Comparison of ENCODE assay signal across 19 cellular contexts in genomic region chr1:223847781-223848345, GRCh38. TPM values are rescaled to one million over a fixed set of nuclear protein-coding genes. Genes with fewer than 3 reads are reported as not detected.
A peak's percentile ranks its signal among the peaks of the same experiment; 100 is the strongest.
DNase-seq lines count a peak whose midpoint lies in the region; ATAC-seq, FAIRE-seq and TF ChIP-seq lines count a peak whose summit lies in the region.
"Had no signal": no experiment of that assay in that cellular context is flagged by ENCODE, and none has a peak within 500 bp of the region (broad histone marks: within the 10 kb centered on the region; RNA-seq: fewer than 3 reads in every experiment).

No MANE protein-coding gene starts in this region.

- H3K36me3 ChIP-seq in HCT116 (ENCODE audit: control insufficient read depth in 1 of 2, insufficient read depth in 2 of 2, low read length in 2 of 2) (no peaks in the 10 kb centered on the region), astrocyte (ENCODE audit: insufficient read depth, low read length) (no peaks in the 10 kb centered on the region)
- H3K36me3 ChIP-seq: breast epithelium, gastrocnemius medialis, right lobe of liver, SJCRH30 had no signal

- H3K4me3 ChIP-seq in HCT116 (replicated peaks in 1 of 2; ENCODE audit: low read depth in 1 of 2, low read length in 2 of 2) (no peak overlapping the region), astrocyte (ENCODE audit: insufficient read depth, low read depth, low read length) (no peak overlapping the region)
- H3K4me3 ChIP-seq: gastrocnemius medialis, right lobe of liver, SJCRH30 had no signal

- RAD21 ChIA-PET in HCT116 (lab: Charles Lee; ENCODE audit: low non-redundant PET in 1 of 2, low total read pairs in 2 of 2, uncharacterized antibody in 2 of 2, unreplicated experiment in 2 of 2): no interaction called here

- H3K4me1 Mint-ChIP-seq in CD4-positive, alpha-beta T cell (ENCODE audit: low read depth): peaks cover 35% of the 10 kb centered on the region
- H3K4me1 Mint-ChIP-seq in astrocyte (ENCODE audit: low read depth, unreplicated experiment) (peaks cover 8% of the 10 kb centered on the region), neural crest cell (peaks cover 19% of the 10 kb centered on the region)

- intact Hi-C loops in CD4-positive, alpha-beta T cell (cut with DNase I, micrococcal nuclease): loop anchor here in 1 of 2 experiments (5.0 to 10.0 kb wide), 4 partner anchors 136 to 1577 kb away; partner anchors contain the start of genes CAPN2, CNIH4, LBR and WDR26
- intact Hi-C loops in HCT116 (cut with micrococcal nuclease): loop anchor here (5.0 kb wide), 1 partner anchor 146 kb away; no protein-coding TSS in a partner anchor

- H3K36me3 Mint-ChIP-seq in CD4-positive, alpha-beta T cell (ENCODE audit: low read depth): peaks cover 11% of the 10 kb centered on the region
- H3K36me3 Mint-ChIP-seq in astrocyte (ENCODE audit: low read depth, unreplicated experiment): no peaks in the 10 kb centered on the region
- H3K36me3 Mint-ChIP-seq in neural crest cell (ENCODE audit: low read depth): no peaks in the 10 kb centered on the region

- CTCF ChIA-PET in CD4-positive, alpha-beta T cell (lab: Charles Lee): interaction anchor here (4.6 kb wide), 1 partner anchor 36 kb away, joined by 38 read pairs; no protein-coding TSS in a partner anchor
- CTCF ChIA-PET in HCT116 (lab: Charles Lee): no interaction called here

- no peak for FAIRE-seq in astrocyte (lab: Jason Lieb, UNC)
- FAIRE-seq: GM12892 had no signal

- H3K4me2 ChIP-seq in HCT116 (ENCODE audit: low read length) (no peak overlapping the region), astrocyte (ENCODE audit: low read length) (no peak overlapping the region)

- no peaks in the 10 kb centered on the region; the same call in 1 of the 2 replicates for H3K9me2 ChIP-seq in HCT116 (ENCODE audit: insufficient read depth)

- no peaks in the 10 kb centered on the region for H3K27me3 ChIP-seq in CD4-positive, alpha-beta T cell (ENCODE audit: control insufficient read depth, insufficient read depth, low read length)
- H3K27me3 ChIP-seq in HCT116 (ENCODE audit: insufficient read depth, low read length) (no peaks in the 10 kb centered on the region), astrocyte (ENCODE audit: insufficient read depth, low read length) (no peaks in the 10 kb centered on the region)
- H3K27me3 ChIP-seq: breast epithelium, gastrocnemius medialis, right lobe of liver, SJCRH30 had no signal

- H3K79me2 ChIP-seq in HCT116 (ENCODE audit: insufficient read depth, low read length) (peaks cover 26% of the 10 kb centered on the region), astrocyte (ENCODE audit: insufficient read depth, low read length) (peaks cover 30% of the 10 kb centered on the region)

- no peak for TF ChIP-seq CTCF in CD4-positive, alpha-beta T cell (IDR thresholded peaks at IDR 0.05)
- TF ChIP-seq CTCF in HCT116 (IDR thresholded peaks at IDR 0.05 in 2 of 3, conservative IDR thresholded peaks at IDR 0.05 in 1 of 3; ENCODE audit: borderline replicate concordance in 1 of 3, insufficient read depth in 1 of 3, low read depth in 2 of 3, low read length in 2 of 3) (no peak), astrocyte (IDR thresholded peaks at IDR 0.05; ENCODE audit: insufficient read depth, low read depth, low read length) (no peak), neural crest cell (conservative IDR thresholded peaks at IDR 0.05) (no peak)

- H3K27ac Mint-ChIP-seq in CD4-positive, alpha-beta T cell: peak overlapping the region; percentile 96
- H3K27ac Mint-ChIP-seq in astrocyte (ENCODE audit: unreplicated experiment) (no peak overlapping the region), neural crest cell (ENCODE audit: unreplicated experiment) (no peak overlapping the region)

- H4K20me1 ChIP-seq in HCT116 (ENCODE audit: insufficient read depth) (no peaks in the 10 kb centered on the region), astrocyte (ENCODE audit: insufficient read depth, low read length) (peaks cover 20% of the 10 kb centered on the region)

- no peak overlapping the region for H3K27ac ChIP-seq in CD4-positive, alpha-beta T cell (ENCODE audit: low read depth, low read length)
- H3K27ac ChIP-seq in HCT116 (ENCODE audit: low read depth, low read length) (no peak overlapping the region), astrocyte (ENCODE audit: low read depth, low read length) (no peak overlapping the region)
- H3K27ac ChIP-seq: SJCRH30 had no signal

- H3K9ac ChIP-seq in HCT116 (ENCODE audit: low read length) (no peak overlapping the region), astrocyte (ENCODE audit: low read length) (no peak overlapping the region)

- no peak for DNase-seq in CD4-positive, alpha-beta T cell
- DNase-seq in HCT116 (ENCODE audit: low read depth, low spot score) (no peak), astrocyte (ENCODE audit: low read depth) (no peak), neural crest cell (ENCODE audit: low read depth, low spot score) (no peak), NCI-H2196 treated with DMSO at 0.1 percent for 48 hours (lab: John Stamatoyannopoulos, UW; ENCODE audit: unreplicated experiment) (no peak), CD1c-positive myeloid dendritic cell (ENCODE audit: extremely low spot score) (no peak), AML-193 (lab: John Stamatoyannopoulos, UW) (no peak)
- DNase-seq: activated CD4-positive, alpha-beta T cell treated with anti-CD3 and anti-CD28 coated beads for 1 hour; gastrocnemius medialis; NCI-H1417 treated with DMSO at 0.1 percent for 48 hours; NCI-H69; PC-9; right lobe of liver; SJCRH30; stimulated activated naive CD8-positive, alpha-beta T cell treated with anti-CD3 and anti-CD28 coated beads, Interleukin-15, Interleukin-2, amounts not matched to agents 100 U/mL and 50 U/mL, for 24 hours had no signal

- H3K9me3 Mint-ChIP-seq in CD4-positive, alpha-beta T cell: no peaks in the 10 kb centered on the region
- H3K9me3 Mint-ChIP-seq in astrocyte (ENCODE audit: unreplicated experiment): no peaks in the 10 kb centered on the region
- no peaks in the 10 kb centered on the region for H3K9me3 Mint-ChIP-seq in neural crest cell

- no peaks in the 10 kb centered on the region for H3K27me3 Mint-ChIP-seq in CD4-positive, alpha-beta T cell
- peaks cover 3% of the 10 kb centered on the region for H3K27me3 Mint-ChIP-seq in astrocyte (ENCODE audit: low read depth, unreplicated experiment)
- H3K27me3 Mint-ChIP-seq in neural crest cell (ENCODE audit: low read depth): peaks cover 3% of the 10 kb centered on the region

- no peak for TF ChIP-seq POLR2A in HCT116 (IDR thresholded peaks at IDR 0.05; ENCODE audit: borderline replicate concordance, extremely low read depth, insufficient read depth, insufficient read length)

- H3K9me3 ChIP-seq in CD4-positive, alpha-beta T cell (ENCODE audit: control insufficient read depth, low read length): no peaks in the 10 kb centered on the region
- H3K9me3 ChIP-seq in HCT116 (ENCODE audit: control insufficient read depth in 1 of 2, insufficient read depth in 1 of 2, low read depth in 1 of 2, low read length in 2 of 2) (no peaks in the 10 kb centered on the region), astrocyte (ENCODE audit: insufficient read depth, low read depth, low read length) (no peaks in the 10 kb centered on the region)
- H3K9me3 ChIP-seq: breast epithelium, gastrocnemius medialis, right lobe of liver, SJCRH30 had no signal

- no TSS peak for BruUV-seq in HCT116 (replicated peaks; lab: Mats Ljungman, UMichigan)

- TF ChIP-seq RAD21 in HCT116 (IDR thresholded peaks at IDR 0.05; ENCODE audit: low read depth): no peak

- ATAC-seq in CD4-positive, alpha-beta T cell (ENCODE audit: poor library complexity): no peak
- ATAC-seq in HCT116 (no peak), GM21717 (IDR thresholded peaks at IDR 0.05; ENCODE audit: unreplicated experiment) (no peak)
- ATAC-seq: gastrocnemius medialis; left lobe of liver; right lobe of liver; stimulated activated naive CD8-positive, alpha-beta T cell treated with anti-CD3 and anti-CD28 coated beads, Interleukin-15, Interleukin-2, amounts not matched to agents 100 U/mL and 50 U/mL, for 24 hours had no signal

- POLR2A ChIA-PET in CD4-positive, alpha-beta T cell (lab: Charles Lee): interaction anchor here (1.2 kb wide), 1 partner anchor 25 kb away, joined by 3 read pairs; no protein-coding TSS in a partner anchor
- POLR2A ChIA-PET in HCT116 (lab: Charles Lee): no interaction called here

- peak overlapping the region; percentile 95 for H3K4me3 Mint-ChIP-seq in CD4-positive, alpha-beta T cell
- peak overlapping the region; percentile 87 for H3K4me3 Mint-ChIP-seq in astrocyte (ENCODE audit: unreplicated experiment)
- H3K4me3 Mint-ChIP-seq in neural crest cell: peak overlapping the region; percentile 65

- H3K4me1 ChIP-seq in HCT116 (ENCODE audit: control insufficient read depth in 1 of 2, insufficient read depth in 2 of 2, low read length in 2 of 2): peaks cover 3 to 23% of the 10 kb centered on the region in 2 experiments; a peak in 3 of 4 replicates
- H3K4me1 ChIP-seq in astrocyte (ENCODE audit: insufficient read depth, low read length): peaks cover 14% of the 10 kb centered on the region
- H3K4me1 ChIP-seq: SJCRH30 had no signal

- H2AFZ ChIP-seq in HCT116 (ENCODE audit: low read depth, low read length, poor library complexity, severe bottlenecking) (peak overlapping the region; percentile 13), astrocyte (ENCODE audit: low read depth, low read length) (no peak overlapping the region)
- H2AFZ ChIP-seq: PC-9 had no signal

TF ChIP-seq in HCT116, 20 proteins besides CTCF, POLR2A, EP300 and RAD21 (continues in another document):
- TF ChIP-seq ATF3 (IDR thresholded peaks at IDR 0.05): no peak
- no peak for TF ChIP-seq SIN3A (IDR thresholded peaks at IDR 0.05; ENCODE audit: low read depth)
- no peak for TF ChIP-seq MAX (IDR thresholded peaks at IDR 0.05)

RNA-seq across cellular contexts. Expression of gene TP53BP2, which starts 2.1 kb away (rescaled TPM):
- total RNA-seq in CD4-positive, alpha-beta T cell: 100 to 1,000 TPM; 104 to 119 TPM
- 38.2 TPM for total RNA-seq in HCT116 (2021; ENCODE audit: unreplicated experiment)
- 14.1 and 15.4 TPM in 2 replicates for polyA plus RNA-seq in HCT116 (2012)
- total RNA-seq in astrocyte: 42.3 and 46.6 TPM in 2 replicates
- 61.5 and 72.4 TPM in 2 replicates for total RNA-seq in neural crest cell
